ENCODE assay signal across 8 cellular contexts in genomic region chr20:19786311-19786710, GRCh38. TPM values are rescaled to one million over a fixed set of nuclear protein-coding genes. Genes with fewer than 3 reads are reported as not detected.
DNase-seq lines count a peak whose midpoint lies in the region; ATAC-seq and TF ChIP-seq lines count a peak whose summit lies in the region.

No MANE protein-coding gene starts in this region.

- no peak overlapping the region for H3K27ac Mint-ChIP-seq in activated CD8-positive, alpha-beta memory T cell treated with anti-CD3 and anti-CD28 coated beads, Interleukin-2, amount 10 ng/mL, durations not matched to agents 7 days and 5 days
- no peak overlapping the region for H3K27ac Mint-ChIP-seq in activated CD4-positive, alpha-beta T cell treated with anti-CD3 and anti-CD28 coated beads, Interleukin-2, amount 10 ng/mL, durations not matched to agents 7 days and 5 days

- H3K4me1 Mint-ChIP-seq in activated CD8-positive, alpha-beta memory T cell treated with anti-CD3 and anti-CD28 coated beads, Interleukin-2, amount 10 ng/mL, durations not matched to agents 7 days and 5 days, result no peaks in the 10 kb centered on the region
- no peaks in the 10 kb centered on the region for H3K4me1 Mint-ChIP-seq in activated CD4-positive, alpha-beta T cell treated with anti-CD3 and anti-CD28 coated beads, Interleukin-2, amount 10 ng/mL, durations not matched to agents 7 days and 5 days

- no peaks in the 10 kb centered on the region for H3K36me3 Mint-ChIP-seq in activated CD8-positive, alpha-beta memory T cell treated with anti-CD3 and anti-CD28 coated beads, Interleukin-2, amount 10 ng/mL, durations not matched to agents 7 days and 5 days
- no peaks in the 10 kb centered on the region for H3K36me3 Mint-ChIP-seq in activated CD4-positive, alpha-beta T cell treated with anti-CD3 and anti-CD28 coated beads, Interleukin-2, amount 10 ng/mL, durations not matched to agents 7 days and 5 days (ENCODE audit: low read depth)

- peaks cover 0 to 3% (median 0%) of the 10 kb centered on the region in 3 donors for H3K9me3 ChIP-seq in skeletal muscle tissue (ENCODE audit: control insufficient read depth in 3 of 3, low read length in 3 of 3)

- DNase-seq in HPDE6-E6E7 (ENCODE audit: extremely low spot score) (peak; percentile 31), RPMI7951 (ENCODE audit: low read depth) (peak; percentile 99), foreskin fibroblast (peak; percentile 83 to 89)
- DNase-seq in activated CD8-positive, alpha-beta memory T cell treated with anti-CD3 and anti-CD28 coated beads, Interleukin-2, amount 10 ng/mL, durations not matched to agents 7 days and 5 days, result no peak
- DNase-seq in activated CD4-positive, alpha-beta T cell treated with anti-CD3 and anti-CD28 coated beads, Interleukin-2, amount 10 ng/mL, durations not matched to agents 7 days and 5 days, result no peak

- H3K27ac ChIP-seq in skeletal muscle tissue (ENCODE audit: low read depth, low read length), result peak overlapping the region; percentile 32

- H3K27me3 ChIP-seq in skeletal muscle tissue (ENCODE audit: control insufficient read depth in 3 of 3, insufficient read depth in 3 of 3, low read length in 3 of 3), result no peaks in the 10 kb centered on the region

- H3K9me3 Mint-ChIP-seq in activated CD8-positive, alpha-beta memory T cell treated with anti-CD3 and anti-CD28 coated beads, Interleukin-2, amount 10 ng/mL, durations not matched to agents 7 days and 5 days (ENCODE audit: low read depth), result no peaks in the 10 kb centered on the region
- H3K9me3 Mint-ChIP-seq in activated CD4-positive, alpha-beta T cell treated with anti-CD3 and anti-CD28 coated beads, Interleukin-2, amount 10 ng/mL, durations not matched to agents 7 days and 5 days, result peaks cover 2% of the 10 kb centered on the region

- peaks cover 0 to 3% (median 0%) of the 10 kb centered on the region in 3 donors for H3K36me3 ChIP-seq in skeletal muscle tissue (ENCODE audit: control insufficient read depth in 3 of 3, insufficient read depth in 3 of 3, low read length in 3 of 3)

- CTCF ChIA-PET in activated CD8-positive, alpha-beta memory T cell treated with anti-CD3 and anti-CD28 coated beads, Interleukin-2, amount 10 ng/mL, durations not matched to agents 7 days and 5 days (lab: Charles Lee), result interaction anchor here (1.1 to 1.8 kb wide), 3 partner anchors 42 to 211 kb away, joined by 3 to 5 read pairs (median 5); no protein-coding TSS in a partner anchor
- CTCF ChIA-PET in activated CD4-positive, alpha-beta T cell treated with anti-CD3 and anti-CD28 coated beads, Interleukin-2, amount 10 ng/mL, durations not matched to agents 7 days and 5 days (lab: Charles Lee), result no interaction called here

- POLR2A ChIA-PET in activated CD4-positive, alpha-beta T cell treated with anti-CD3 and anti-CD28 coated beads, Interleukin-2, amount 10 ng/mL, durations not matched to agents 7 days and 5 days (lab: Charles Lee), result no interaction called here

- no peak for TF ChIP-seq CTCF in foreskin fibroblast (IDR thresholded peaks at IDR 0.05; ENCODE audit: low read depth, low read length)

- no peak for ATAC-seq in activated CD8-positive, alpha-beta memory T cell treated with anti-CD3 and anti-CD28 coated beads, Interleukin-2, amount 10 ng/mL, durations not matched to agents 7 days and 5 days
- ATAC-seq in GM21360 (IDR thresholded peaks at IDR 0.05; ENCODE audit: unreplicated experiment) (no peak), GM19035 (IDR thresholded peaks at IDR 0.05; ENCODE audit: unreplicated experiment) (no peak)

- H3K4me3 Mint-ChIP-seq in activated CD8-positive, alpha-beta memory T cell treated with anti-CD3 and anti-CD28 coated beads, Interleukin-2, amount 10 ng/mL, durations not matched to agents 7 days and 5 days, result no peak overlapping the region
- no peak overlapping the region for H3K4me3 Mint-ChIP-seq in activated CD4-positive, alpha-beta T cell treated with anti-CD3 and anti-CD28 coated beads, Interleukin-2, amount 10 ng/mL, durations not matched to agents 7 days and 5 days

- peaks cover 17% of the 10 kb centered on the region for H3K27me3 Mint-ChIP-seq in activated CD8-positive, alpha-beta memory T cell treated with anti-CD3 and anti-CD28 coated beads, Interleukin-2, amount 10 ng/mL, durations not matched to agents 7 days and 5 days
- H3K27me3 Mint-ChIP-seq in activated CD4-positive, alpha-beta T cell treated with anti-CD3 and anti-CD28 coated beads, Interleukin-2, amount 10 ng/mL, durations not matched to agents 7 days and 5 days, result peaks cover 7% of the 10 kb centered on the region

- H3K4me1 ChIP-seq in skeletal muscle tissue (ENCODE audit: control insufficient read depth in 3 of 3, insufficient read depth in 3 of 3, low read length in 3 of 3), result peaks cover 25 to 33% (median 32%) of the 10 kb centered on the region in 3 donors

- no peak overlapping the region for H3K9ac ChIP-seq in skeletal muscle tissue (ENCODE audit: low read depth in 1 of 3, low read length in 3 of 3)

- no peak overlapping the region for H3K4me3 ChIP-seq in foreskin fibroblast (ENCODE audit: low read depth in 1 of 2, low read length in 2 of 2)
- H3K4me3 ChIP-seq in skeletal muscle tissue (ENCODE audit: low read length in 3 of 3), result peak overlapping the region in 2 of 3 donors; percentile 28 to 42

RNA-seq across cellular contexts. Expression of gene RIN2, which starts 28.3 kb away (rescaled TPM):
- 61.0 and 62.8 TPM in 2 replicates for total RNA-seq in RPMI7951 (2014; rRNA removed; shearing (Covaris generic))
- 27.1 TPM for total RNA-seq in skeletal muscle tissue
- not detected for total RNA-seq in activated CD8-positive, alpha-beta memory T cell treated with anti-CD3 and anti-CD28 coated beads, Interleukin-2, amount 10 ng/mL, durations not matched to agents 7 days and 5 days
- total RNA-seq in activated CD4-positive, alpha-beta T cell treated with anti-CD3 and anti-CD28 coated beads, Interleukin-2, amount 10 ng/mL, durations not matched to agents 7 days and 5 days, result not detected

Comparison
In these comparisons a context has a peak if more than half of its experiments do, and no peak if none do; other contexts are left out.
1. DNase-seq: peak in HPDE6-E6E7 (single experiment), RPMI7951 (single experiment) and foreskin fibroblast (2 of 2); none in activated CD8-positive, alpha-beta memory T cell treated with anti-CD3 and anti-CD28 coated beads, Interleukin-2, amount 10 ng/mL, durations not matched to agents 7 days and 5 days (single experiment) and activated CD4-positive, alpha-beta T cell treated with anti-CD3 and anti-CD28 coated beads, Interleukin-2, amount 10 ng/mL, durations not matched to agents 7 days and 5 days (single experiment).
2. H3K4me3 ChIP-seq: peak in skeletal muscle tissue (2 of 3); none in foreskin fibroblast (0 of 2).
3. RNA of gene RIN2, which starts 28.3 kb away (total RNA-seq): 61.0 to 62.8 TPM in RPMI7951 and 27.1 TPM in skeletal muscle tissue (single experiment); not detected in activated CD8-positive, alpha-beta memory T cell treated with anti-CD3 and anti-CD28 coated beads, Interleukin-2, amount 10 ng/mL, durations not matched to agents 7 days and 5 days and not detected in activated CD4-positive, alpha-beta T cell treated with anti-CD3 and anti-CD28 coated beads, Interleukin-2, amount 10 ng/mL, durations not matched to agents 7 days and 5 days; every median in the first group is over 10 times any median in the second.